ENCODE assay signal across 8 cellular contexts in genomic region chr7:104943502-104944343, GRCh38.
DNase-seq lines count a peak whose midpoint lies in the region; ATAC-seq and TF ChIP-seq lines count a peak whose summit lies in the region.

No MANE protein-coding gene starts in this region.

- BruUV-seq in HCT116 (replicated peaks; lab: Mats Ljungman, UMichigan) = no TSS peak

- ATAC-seq in HCT116 = peak; percentile 81

- H2AFZ ChIP-seq in HCT116 (ENCODE audit: low read depth, low read length, poor library complexity, severe bottlenecking) = peak overlapping the region; percentile 82

- CTCF ChIA-PET in HCT116 (lab: Charles Lee) = interaction anchor here (1.2 kb wide), 1 partner anchor 60 kb away, joined by 3 read pairs; no protein-coding TSS in a partner anchor

- no peaks in the 10 kb centered on the region for H3K9me2 ChIP-seq in HCT116 (ENCODE audit: insufficient read depth)

- TF ChIP-seq POLR2A in HCT116 (IDR thresholded peaks at IDR 0.05; ENCODE audit: borderline replicate concordance, extremely low read depth, insufficient read depth, insufficient read length) = no peak

- peak overlapping the region; percentile 100 for H3K27ac Mint-ChIP-seq in activated CD4-positive, alpha-beta T cell treated with anti-CD3 and anti-CD28 coated beads, Interleukin-2, amount 10 ng/mL, durations not matched to agents 24 days and 14 days
- H3K27ac Mint-ChIP-seq in nephron = peak overlapping the region; percentile 93 to 98 (median 95)

- no peak for TF ChIP-seq CTCF in HCT116 (IDR thresholded peaks at IDR 0.05 in 2 of 3, conservative IDR thresholded peaks at IDR 0.05 in 1 of 3; ENCODE audit: borderline replicate concordance in 1 of 3, insufficient read depth in 1 of 3, low read depth in 2 of 3, low read length in 2 of 3)
- no peak for TF ChIP-seq CTCF in nephron (IDR thresholded peaks at IDR 0.05; ENCODE audit: unreplicated experiment in 3 of 3)

- TF ChIP-seq RAD21 in HCT116 (IDR thresholded peaks at IDR 0.05; ENCODE audit: low read depth) = no peak

- RAD21 ChIA-PET in HCT116 (lab: Charles Lee; ENCODE audit: low non-redundant PET in 1 of 2, low total read pairs in 2 of 2, uncharacterized antibody in 2 of 2, unreplicated experiment in 2 of 2) = interaction anchor here in 1 of 2 experiments (1.0 kb wide), 1 partner anchor 70 kb away, joined by 3 read pairs; the partner anchor contains the start of gene KMT2E

- H3K27ac ChIP-seq in HCT116 (ENCODE audit: low read depth, low read length) (peak overlapping the region; percentile 7; the same call in 1 of the 2 replicates), thymus (ENCODE audit: low read depth) (peak overlapping the region; percentile 98)

- no peaks in the 10 kb centered on the region for H3K79me2 ChIP-seq in HCT116 (ENCODE audit: insufficient read depth, low read length)

- H4K20me1 ChIP-seq in HCT116 (ENCODE audit: insufficient read depth) = no peaks in the 10 kb centered on the region

- DNase-seq in GF-D8 (lab: John Stamatoyannopoulos, UW) (peak; percentile 97), HCT116 (ENCODE audit: low read depth, low spot score) (peak; percentile 94), NAMALWA (ENCODE audit: low spot score) (peak; percentile 83), NCI-H82 treated with DMSO at 0.1 percent for 48 hours (lab: John Stamatoyannopoulos, UW; ENCODE audit: unreplicated experiment) (no peak)
- peak; percentile 93 for DNase-seq in activated CD4-positive, alpha-beta T cell treated with anti-CD3 and anti-CD28 coated beads, Interleukin-2, amount 10 ng/mL, durations not matched to agents 24 days and 14 days
- DNase-seq in effector CD8-positive, alpha-beta T cell (lab: John Stamatoyannopoulos, UW) = peak; percentile 40

- intact Hi-C loops in HCT116 (cut with micrococcal nuclease) = loop anchor here (2.0 kb wide), 1 partner anchor 69 kb away; no protein-coding TSS in a partner anchor
- intact Hi-C loops in activated CD4-positive, alpha-beta T cell treated with anti-CD3 and anti-CD28 coated beads, Interleukin-2, amount 10 ng/mL, durations not matched to agents 24 days and 14 days (cut with micrococcal nuclease) = loop anchor here (5.0 to 10.0 kb wide), 7 partner anchors 354 to 1931 kb away; partner anchors contain the start of genes DNAJC2, PSMC2 and RINT1

- H3K27me3 ChIP-seq in HCT116 (ENCODE audit: insufficient read depth, low read length) = peaks cover 4% of the 10 kb centered on the region; the same call in 1 of the 2 replicates
- no peaks in the 10 kb centered on the region for H3K27me3 ChIP-seq in thymus (ENCODE audit: control insufficient read depth, insufficient read depth)

- H3K36me3 Mint-ChIP-seq in activated CD4-positive, alpha-beta T cell treated with anti-CD3 and anti-CD28 coated beads, Interleukin-2, amount 10 ng/mL, durations not matched to agents 24 days and 14 days (ENCODE audit: low read depth) = peaks cover 70% of the 10 kb centered on the region
- H3K36me3 Mint-ChIP-seq in nephron (ENCODE audit: low read depth) = peaks cover 3% of the 10 kb centered on the region

- peaks cover 3% of the 10 kb centered on the region for H3K27me3 Mint-ChIP-seq in activated CD4-positive, alpha-beta T cell treated with anti-CD3 and anti-CD28 coated beads, Interleukin-2, amount 10 ng/mL, durations not matched to agents 24 days and 14 days
- H3K27me3 Mint-ChIP-seq in nephron (ENCODE audit: low read depth) = peaks cover 8% of the 10 kb centered on the region

- POLR2A ChIA-PET in HCT116 (lab: Charles Lee) = interaction anchor here (1.0 kb wide), 1 partner anchor 18 kb away, joined by 3 read pairs; no protein-coding TSS in a partner anchor

- peak overlapping the region; percentile 97 for H3K4me3 Mint-ChIP-seq in activated CD4-positive, alpha-beta T cell treated with anti-CD3 and anti-CD28 coated beads, Interleukin-2, amount 10 ng/mL, durations not matched to agents 24 days and 14 days
- peak overlapping the region; percentile 15 to 59 (median 26) for H3K4me3 Mint-ChIP-seq in nephron

- H3K4me2 ChIP-seq in HCT116 (ENCODE audit: low read length) = peak overlapping the region; percentile 84

- H3K4me1 ChIP-seq in HCT116 (ENCODE audit: control insufficient read depth in 1 of 2, insufficient read depth in 2 of 2, low read length in 2 of 2) (peaks cover 27 to 35% of the 10 kb centered on the region in 2 experiments), thymus (ENCODE audit: control insufficient read depth, insufficient read depth, low read length) (peaks cover 22% of the 10 kb centered on the region)

- H3K9me3 Mint-ChIP-seq in activated CD4-positive, alpha-beta T cell treated with anti-CD3 and anti-CD28 coated beads, Interleukin-2, amount 10 ng/mL, durations not matched to agents 24 days and 14 days = no peaks in the 10 kb centered on the region
- peaks cover 5% of the 10 kb centered on the region for H3K9me3 Mint-ChIP-seq in nephron

- no peak overlapping the region for H3K4me3 ChIP-seq in HCT116 (replicated peaks in 1 of 2; ENCODE audit: low read depth in 1 of 2, low read length in 2 of 2)
- H3K4me3 ChIP-seq in thymus (ENCODE audit: low read length) = peak overlapping the region; percentile 17

- peak overlapping the region; percentile 28 for H3K9ac ChIP-seq in HCT116 (ENCODE audit: low read length)

- WGBS in thymus = 33% methylated on average over 12 of the region's 12 CpGs

- H3K9me3 ChIP-seq in HCT116 (ENCODE audit: control insufficient read depth in 1 of 2, insufficient read depth in 1 of 2, low read depth in 1 of 2, low read length in 2 of 2) (no peaks in the 10 kb centered on the region), thymus (ENCODE audit: control insufficient read depth) (no peaks in the 10 kb centered on the region)

- H3K36me3 ChIP-seq in HCT116 (ENCODE audit: control insufficient read depth in 1 of 2, insufficient read depth in 2 of 2, low read length in 2 of 2) (no peaks in the 10 kb centered on the region), thymus (ENCODE audit: control insufficient read depth, insufficient read depth) (no peaks in the 10 kb centered on the region)

- H3K4me1 Mint-ChIP-seq in activated CD4-positive, alpha-beta T cell treated with anti-CD3 and anti-CD28 coated beads, Interleukin-2, amount 10 ng/mL, durations not matched to agents 24 days and 14 days = peaks cover 56% of the 10 kb centered on the region
- H3K4me1 Mint-ChIP-seq in nephron = peaks cover 33% of the 10 kb centered on the region

TF ChIP-seq in HCT116, 20 proteins besides CTCF, POLR2A, EP300 and RAD21 (continues in another document):
- TF ChIP-seq, protein P1, sequence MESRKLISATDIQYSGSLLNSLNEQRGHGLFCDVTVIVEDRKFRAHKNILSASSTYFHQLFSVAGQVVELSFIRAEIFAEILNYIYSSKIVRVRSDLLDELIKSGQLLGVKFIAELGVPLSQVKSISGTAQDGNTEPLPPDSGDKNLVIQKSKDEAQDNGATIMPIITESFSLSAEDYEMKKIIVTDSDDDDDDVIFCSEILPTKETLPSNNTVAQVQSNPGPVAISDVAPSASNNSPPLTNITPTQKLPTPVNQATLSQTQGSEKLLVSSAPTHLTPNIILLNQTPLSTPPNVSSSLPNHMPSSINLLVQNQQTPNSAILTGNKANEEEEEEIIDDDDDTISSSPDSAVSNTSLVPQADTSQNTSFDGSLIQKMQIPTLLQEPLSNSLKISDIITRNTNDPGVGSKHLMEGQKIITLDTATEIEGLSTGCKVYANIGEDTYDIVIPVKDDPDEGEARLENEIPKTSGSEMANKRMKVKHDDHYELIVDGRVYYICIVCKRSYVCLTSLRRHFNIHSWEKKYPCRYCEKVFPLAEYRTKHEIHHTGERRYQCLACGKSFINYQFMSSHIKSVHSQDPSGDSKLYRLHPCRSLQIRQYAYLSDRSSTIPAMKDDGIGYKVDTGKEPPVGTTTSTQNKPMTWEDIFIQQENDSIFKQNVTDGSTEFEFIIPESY (IDR thresholded peaks at IDR 0.05; ENCODE audit: extremely low read depth, insufficient replicate concordance, low read length) = no peak
- TF ChIP-seq FOSL1 (IDR thresholded peaks at IDR 0.05; ENCODE audit: low read depth) = peak; percentile 59
- TF ChIP-seq CEBPB (IDR thresholded peaks at IDR 0.05; ENCODE audit: low read depth) = peak; percentile 92
- TF ChIP-seq YY1 (IDR thresholded peaks at IDR 0.05; ENCODE audit: extremely low read depth, insufficient replicate concordance, low read depth, low read length) = no peak
- TF ChIP-seq POLR2AphosphoS5 (IDR thresholded peaks at IDR 0.05; ENCODE audit: low read depth, low read length) = peak; percentile 73
- TF ChIP-seq SIN3A (IDR thresholded peaks at IDR 0.05; ENCODE audit: low read depth) = peak; percentile 79; the same call in 1 of the 2 replicates
- TF ChIP-seq, protein P2, sequence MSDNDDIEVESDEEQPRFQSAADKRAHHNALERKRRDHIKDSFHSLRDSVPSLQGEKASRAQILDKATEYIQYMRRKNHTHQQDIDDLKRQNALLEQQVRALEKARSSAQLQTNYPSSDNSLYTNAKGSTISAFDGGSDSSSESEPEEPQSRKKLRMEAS (IDR thresholded peaks at IDR 0.05) = peak; percentile 59
- peak; percentile 86 for TF ChIP-seq JUND (IDR thresholded peaks at IDR 0.05)
- TF ChIP-seq EGR1 (IDR thresholded peaks at IDR 0.05; ENCODE audit: low read depth) = peak; percentile 75
- TF ChIP-seq EZH2phosphoT487 (IDR thresholded peaks at IDR 0.05; ENCODE audit: borderline replicate concordance) = no peak
- no peak; the same call in 1 of the 2 replicates for TF ChIP-seq ELF1 (IDR thresholded peaks at IDR 0.05; ENCODE audit: borderline replicate concordance, low read depth)
- no peak for TF ChIP-seq EZH2 (IDR thresholded peaks at IDR 0.05)
- TF ChIP-seq ZFX (IDR thresholded peaks at IDR 0.05) = no peak
- TF ChIP-seq SP1 (IDR thresholded peaks at IDR 0.05; ENCODE audit: low read depth) = peak; percentile 93
- no peak for TF ChIP-seq ATF3 (IDR thresholded peaks at IDR 0.05)
- TF ChIP-seq CBX3 (IDR thresholded peaks at IDR 0.05; ENCODE audit: low read depth) = no peak; the same call in none of the 2 replicates
- no peak for TF ChIP-seq ZNF274 (IDR thresholded peaks at IDR 0.05; ENCODE audit: low read depth, low read length)
- peak; percentile 26; the same call in 1 of the 2 replicates for TF ChIP-seq SRF (IDR thresholded peaks at IDR 0.05; ENCODE audit: low read depth)
- TF ChIP-seq TCF7L2 (IDR thresholded peaks at IDR 0.05; ENCODE audit: borderline replicate concordance, extremely low read depth, insufficient read depth, insufficient read length) = peak; percentile 99
